ENCODE assay signal across 1 cellular context in genomic region chr21:38965910-38966504, GRCh38.
TF ChIP-seq lines count a peak whose summit lies in the region.

No MANE protein-coding gene starts in this region.

TF ChIP-seq in SK-N-SH treated with all-trans-retinoic acid at 6 μM for 48 hours, 23 proteins besides CTCF, POLR2A, EP300 and RAD21 (continued from another document):
- TF ChIP-seq CREB5 (CRISPR knock-in tag; IDR thresholded peaks at IDR 0.05; ENCODE audit: low read depth) = no peak
- no peak for TF ChIP-seq ZNF565 (CRISPR knock-in tag; conservative IDR thresholded peaks at IDR 0.05; ENCODE audit: low read depth)
- TF ChIP-seq OSR1 (CRISPR knock-in tag; IDR thresholded peaks at IDR 0.05) = no peak
- TF ChIP-seq ZFP3 (CRISPR knock-in tag; IDR thresholded peaks at IDR 0.05) = no peak
- TF ChIP-seq ISL1 (CRISPR knock-in tag; IDR thresholded peaks at IDR 0.05) = no peak
- TF ChIP-seq ZC3H10 (CRISPR knock-in tag; IDR thresholded peaks at IDR 0.05) = no peak
- TF ChIP-seq ARNTL (CRISPR knock-in tag; IDR thresholded peaks at IDR 0.05; ENCODE audit: borderline replicate concordance, low read depth) = no peak
- TF ChIP-seq TOX (CRISPR knock-in tag; IDR thresholded peaks at IDR 0.05; ENCODE audit: borderline replicate concordance) = no peak
- no peak for TF ChIP-seq PPARA (CRISPR knock-in tag; IDR thresholded peaks at IDR 0.05; ENCODE audit: borderline replicate concordance)
